ENCODE assay signal across 16 cellular contexts in genomic region chr1:182685186-182685585, GRCh38. TPM values are rescaled to one million over a fixed set of nuclear protein-coding genes. Genes with fewer than 3 reads are reported as not detected.
"Had no signal": no experiment of that assay in that cellular context is flagged by ENCODE, and none has a peak within 500 bp of the region (broad histone marks: within the 10 kb centered on the region; RNA-seq: fewer than 3 reads in every experiment).

No MANE protein-coding gene starts in this region.

- H3K36me3 ChIP-seq: sigmoid colon, spleen, upper lobe of right lung, WERI-Rb-1 had no signal

- H3K27me3 ChIP-seq: upper lobe of right lung had no signal

- DNase-seq: activated CD4-positive, alpha-beta T cell treated with anti-CD3 and anti-CD28 coated beads, Interleukin-2, amount 50 U/mL, for 48 hours; activated naive CD4-positive, alpha-beta T cell treated with anti-CD3 and anti-CD28 coated beads, Interleukin-2, amount 10 ng/mL, durations not matched to agents 7 days and 5 days; activated T-cell treated with anti-CD3 and anti-CD28 coated beads, Interleukin-2, amount 50 U/mL, for 1 hour; foreskin melanocyte; sigmoid colon; spleen; stimulated activated naive CD8-positive, alpha-beta T cell treated with anti-CD3 and anti-CD28 coated beads, Interleukin-15, amount 100 ng/mL, for 72 hours; upper lobe of right lung; WERI-Rb-1 had no signal

- H3K4me1 ChIP-seq: sigmoid colon, upper lobe of right lung had no signal

- ATAC-seq: stimulated activated naive CD8-positive, alpha-beta T cell treated with anti-CD3 and anti-CD28 coated beads, Interleukin-15, amount 100 ng/mL, for 72 hours; upper lobe of right lung had no signal

- H3K27ac ChIP-seq: epithelial cell of prostate, sigmoid colon, spleen, upper lobe of right lung, WERI-Rb-1 had no signal

- H3K4me3 ChIP-seq: lung, sigmoid colon, spleen, upper lobe of right lung had no signal

- H3K9me3 ChIP-seq: sigmoid colon, spleen, upper lobe of right lung had no signal

RNA-seq across cellular contexts. Expression of gene RGS8, which starts 0.8 kb away (rescaled TPM):
- total RNA-seq: dermis microvascular lymphatic vessel endothelial cell, fibroblast of lung, mesothelial cell of epicardium, osteocyte, pulmonary artery endothelial cell, upper lobe of right lung had no signal
- polyA plus RNA-seq: fibroblast of lung had no signal
